7 cellular contexts compared by ENCODE assay signal in genomic region chr1:156123356-156124196, GRCh38. TPM values are rescaled to one million over a fixed set of nuclear protein-coding genes. Genes with fewer than 3 reads are reported as not detected.
DNase-seq lines count a peak whose midpoint lies in the region; ATAC-seq, FAIRE-seq and TF ChIP-seq lines count a peak whose summit lies in the region.

No MANE protein-coding gene starts in this region.

- H3K4me3 ChIP-seq in WERI-Rb-1 (ENCODE audit: low read depth, low read length) (no peak overlapping the region), kidney (ENCODE audit: low read length in 2 of 2) (peak overlapping the region; percentile 41 to 45)

- no peaks in the 10 kb centered on the region for H3K27me3 ChIP-seq in WERI-Rb-1 (ENCODE audit: insufficient read depth, low read depth, severe bottlenecking)

- H3K36me3 ChIP-seq in WERI-Rb-1, result peaks cover 13% of the 10 kb centered on the region
- H3K36me3 ChIP-seq in kidney (ENCODE audit: control insufficient read depth in 1 of 2, insufficient read depth in 2 of 2, low read length in 2 of 2), result no peaks in the 10 kb centered on the region

- FAIRE-seq in kidney (lab: Jason Lieb, UNC), result no peak

- DNase-seq in GM20000 (ENCODE audit: low spot score), result no peak
- peak; percentile 74 for DNase-seq in NCI-H2227 (lab: John Stamatoyannopoulos, UW; ENCODE audit: unreplicated experiment)
- peak; percentile 99 for DNase-seq in WERI-Rb-1
- DNase-seq in central memory CD4-positive, alpha-beta T cell, result peak; percentile 68
- DNase-seq in kidney, result peak; percentile 98
- DNase-seq in stimulated activated CD4-positive, alpha-beta T cell treated with anti-CD3 and anti-CD28 coated beads, Interleukin-12 subunit alpha, Interleukin-12 subunit beta, amount 100 ng/mL, for 4 hours, result peak; percentile 58

- ATAC-seq in HG02642 (IDR thresholded peaks at IDR 0.05; ENCODE audit: poor library complexity, unreplicated experiment), result no peak

- H3K4me1 ChIP-seq in kidney (ENCODE audit: control insufficient read depth in 1 of 2, insufficient read depth in 1 of 2, low read depth in 1 of 2, low read length in 2 of 2), result peaks cover 66 to 72% of the 10 kb centered on the region in 2 donors

- peak overlapping the region; percentile 93 for H3K27ac ChIP-seq in WERI-Rb-1
- H3K27ac ChIP-seq in kidney (ENCODE audit: low read depth in 2 of 2, low read length in 2 of 2), result peak overlapping the region; percentile 95 to 97

- H3K9ac ChIP-seq in kidney (ENCODE audit: low read length in 2 of 2), result peak overlapping the region; percentile 30 to 57

- intact Hi-C loops in kidney (cut with DNase I), result no loop called here

- no peaks in the 10 kb centered on the region for H3K9me3 ChIP-seq in WERI-Rb-1 (ENCODE audit: severe bottlenecking)
- no peaks in the 10 kb centered on the region for H3K9me3 ChIP-seq in kidney (ENCODE audit: control insufficient read depth in 1 of 2, low read length in 2 of 2)

- TF ChIP-seq CTCF in GM20000 (IDR thresholded peaks at IDR 0.05; ENCODE audit: extremely low read depth, missing control alignments), result peak; percentile 22
- TF ChIP-seq CTCF in WERI-Rb-1 (IDR thresholded peaks at IDR 0.05; ENCODE audit: low read depth, low read length), result peak; percentile 37
- TF ChIP-seq CTCF in kidney (IDR thresholded peaks at IDR 0.05; ENCODE audit: borderline replicate concordance, extremely low read depth, insufficient read depth), result no peak

RNA-seq across cellular contexts. Expression of gene LMNA, which starts 9.1 kb away (rescaled TPM):
- total RNA-seq in kidney, result 384 TPM
- 145 TPM for polyA plus RNA-seq in kidney (ENCODE audit: insufficient read depth, low read depth, low replicate concordance)

RNA-seq across cellular contexts. Expression of gene SEMA4A, which starts 29.8 kb away (rescaled TPM):
- 45.9 TPM for total RNA-seq in kidney
- polyA plus RNA-seq in kidney (ENCODE audit: insufficient read depth, low read depth, low replicate concordance), result 16.4 TPM

RNA-seq across cellular contexts. Expression of gene MEX3A, which starts 41.3 kb away (rescaled TPM):
- total RNA-seq in kidney, result 1.7 TPM
- polyA plus RNA-seq in kidney (ENCODE audit: insufficient read depth, low read depth, low replicate concordance), result 1.0 TPM
